1 cellular context compared by ENCODE assay signal in the genomic region with DNA sequence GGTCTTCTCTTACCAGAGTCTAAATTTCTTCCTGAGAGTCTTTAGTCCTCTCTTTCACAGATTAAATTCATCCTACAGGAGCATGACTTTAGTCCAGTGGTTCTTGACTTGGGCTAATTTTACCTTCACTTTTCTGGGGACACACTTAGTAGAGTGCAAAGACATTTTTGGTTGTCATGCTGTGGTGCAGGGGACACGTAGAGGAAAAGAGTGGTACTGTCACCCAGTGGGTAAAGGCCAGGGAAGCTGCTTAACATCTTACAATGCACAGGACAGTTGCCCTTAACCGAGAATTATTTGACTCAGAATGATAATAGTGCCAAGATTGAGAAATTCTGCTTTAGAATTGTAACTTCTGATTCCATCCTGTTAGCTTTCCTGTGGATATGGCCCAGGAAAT.
TF ChIP-seq lines count a peak whose summit lies in the region.

No MANE protein-coding gene starts in this region.

TF ChIP-seq in GM12878, 131 proteins besides CTCF, POLR2A, EP300 and RAD21 (continued from another document):
- TF ChIP-seq, protein P1, sequence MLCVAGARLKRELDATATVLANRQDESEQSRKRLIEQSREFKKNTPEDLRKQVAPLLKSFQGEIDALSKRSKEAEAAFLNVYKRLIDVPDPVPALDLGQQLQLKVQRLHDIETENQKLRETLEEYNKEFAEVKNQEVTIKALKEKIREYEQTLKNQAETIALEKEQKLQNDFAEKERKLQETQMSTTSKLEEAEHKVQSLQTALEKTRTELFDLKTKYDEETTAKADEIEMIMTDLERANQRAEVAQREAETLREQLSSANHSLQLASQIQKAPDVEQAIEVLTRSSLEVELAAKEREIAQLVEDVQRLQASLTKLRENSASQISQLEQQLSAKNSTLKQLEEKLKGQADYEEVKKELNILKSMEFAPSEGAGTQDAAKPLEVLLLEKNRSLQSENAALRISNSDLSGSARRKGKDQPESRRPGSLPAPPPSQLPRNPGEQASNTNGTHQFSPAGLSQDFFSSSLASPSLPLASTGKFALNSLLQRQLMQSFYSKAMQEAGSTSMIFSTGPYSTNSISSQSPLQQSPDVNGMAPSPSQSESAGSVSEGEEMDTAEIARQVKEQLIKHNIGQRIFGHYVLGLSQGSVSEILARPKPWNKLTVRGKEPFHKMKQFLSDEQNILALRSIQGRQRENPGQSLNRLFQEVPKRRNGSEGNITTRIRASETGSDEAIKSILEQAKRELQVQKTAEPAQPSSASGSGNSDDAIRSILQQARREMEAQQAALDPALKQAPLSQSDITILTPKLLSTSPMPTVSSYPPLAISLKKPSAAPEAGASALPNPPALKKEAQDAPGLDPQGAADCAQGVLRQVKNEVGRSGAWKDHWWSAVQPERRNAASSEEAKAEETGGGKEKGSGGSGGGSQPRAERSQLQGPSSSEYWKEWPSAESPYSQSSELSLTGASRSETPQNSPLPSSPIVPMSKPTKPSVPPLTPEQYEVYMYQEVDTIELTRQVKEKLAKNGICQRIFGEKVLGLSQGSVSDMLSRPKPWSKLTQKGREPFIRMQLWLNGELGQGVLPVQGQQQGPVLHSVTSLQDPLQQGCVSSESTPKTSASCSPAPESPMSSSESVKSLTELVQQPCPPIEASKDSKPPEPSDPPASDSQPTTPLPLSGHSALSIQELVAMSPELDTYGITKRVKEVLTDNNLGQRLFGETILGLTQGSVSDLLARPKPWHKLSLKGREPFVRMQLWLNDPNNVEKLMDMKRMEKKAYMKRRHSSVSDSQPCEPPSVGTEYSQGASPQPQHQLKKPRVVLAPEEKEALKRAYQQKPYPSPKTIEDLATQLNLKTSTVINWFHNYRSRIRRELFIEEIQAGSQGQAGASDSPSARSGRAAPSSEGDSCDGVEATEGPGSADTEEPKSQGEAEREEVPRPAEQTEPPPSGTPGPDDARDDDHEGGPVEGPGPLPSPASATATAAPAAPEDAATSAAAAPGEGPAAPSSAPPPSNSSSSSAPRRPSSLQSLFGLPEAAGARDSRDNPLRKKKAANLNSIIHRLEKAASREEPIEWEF (IDR thresholded peaks at IDR 0.05; ENCODE audit: insufficient replicate concordance, low read depth, low read length): no peak
- TF ChIP-seq ZBED1 (IDR thresholded peaks at IDR 0.05; ENCODE audit: borderline replicate concordance): no peak
- TF ChIP-seq IKZF1 (conservative IDR thresholded peaks at IDR 0.05): no peak
- TF ChIP-seq HDAC2 (IDR thresholded peaks at IDR 0.05): no peak
- TF ChIP-seq ZZZ3 (IDR thresholded peaks at IDR 0.05; ENCODE audit: control insufficient read depth, insufficient read length, low read depth): no peak
- TF ChIP-seq RCOR1 (conservative IDR thresholded peaks at IDR 0.05; ENCODE audit: low read depth, low read length): no peak
- TF ChIP-seq, protein P2, sequence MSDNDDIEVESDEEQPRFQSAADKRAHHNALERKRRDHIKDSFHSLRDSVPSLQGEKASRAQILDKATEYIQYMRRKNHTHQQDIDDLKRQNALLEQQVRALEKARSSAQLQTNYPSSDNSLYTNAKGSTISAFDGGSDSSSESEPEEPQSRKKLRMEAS (IDR thresholded peaks at IDR 0.05; ENCODE audit: low read depth, low read length): no peak
- TF ChIP-seq POU2F2 (IDR thresholded peaks at IDR 0.05; ENCODE audit: borderline replicate concordance, low read depth, low read length): no peak
TF ChIP-seq in GM12878: peak in this region for 0.
